In the genomic region with DNA sequence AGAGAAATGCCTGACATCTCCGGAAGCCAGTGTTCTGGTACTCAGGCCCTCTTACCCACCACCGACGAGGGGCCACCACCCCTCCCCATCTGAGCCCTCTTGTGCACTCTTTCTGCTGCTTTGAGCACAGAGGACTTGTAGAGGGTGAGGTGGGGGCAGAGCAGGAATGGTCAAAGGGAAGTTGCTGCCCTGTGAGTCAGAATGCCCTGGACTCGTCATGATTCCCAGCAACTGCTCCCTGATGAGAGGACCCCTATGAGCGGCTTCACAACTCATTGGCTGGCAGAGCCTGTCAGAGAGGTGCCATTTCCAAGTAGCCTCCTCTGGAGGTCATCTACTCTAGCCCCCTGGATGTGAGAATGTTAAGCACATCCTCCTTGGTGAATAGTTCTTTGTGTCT, we compare ENCODE assay signal across 1 cellular context.
TF ChIP-seq lines count a peak whose summit lies in the region.

No MANE protein-coding gene starts in this region.

TF ChIP-seq in H1, 55 proteins besides CTCF, POLR2A, EP300 and RAD21:
- TF ChIP-seq SIN3A (conservative IDR thresholded peaks at IDR 0.05 in 1 of 2, IDR thresholded peaks at IDR 0.05 in 1 of 2; ENCODE audit: low read depth in 1 of 2, low read length in 2 of 2) (no peak), RFX5 (IDR thresholded peaks at IDR 0.05; ENCODE audit: borderline replicate concordance, low read depth, low read length) (no peak), TBP (IDR thresholded peaks at IDR 0.05; ENCODE audit: low read depth, low read length) (no peak), TAF1 (IDR thresholded peaks at IDR 0.05; ENCODE audit: low read depth, low read length) (no peak), CHD1 (IDR thresholded peaks at IDR 0.05; ENCODE audit: low read depth, low read length) (no peak), FOSL1 (IDR thresholded peaks at IDR 0.05; ENCODE audit: insufficient read depth, low read depth, low read length) (no peak)
